Comparison of ENCODE assay signal across 13 cellular contexts in the genomic region with DNA sequence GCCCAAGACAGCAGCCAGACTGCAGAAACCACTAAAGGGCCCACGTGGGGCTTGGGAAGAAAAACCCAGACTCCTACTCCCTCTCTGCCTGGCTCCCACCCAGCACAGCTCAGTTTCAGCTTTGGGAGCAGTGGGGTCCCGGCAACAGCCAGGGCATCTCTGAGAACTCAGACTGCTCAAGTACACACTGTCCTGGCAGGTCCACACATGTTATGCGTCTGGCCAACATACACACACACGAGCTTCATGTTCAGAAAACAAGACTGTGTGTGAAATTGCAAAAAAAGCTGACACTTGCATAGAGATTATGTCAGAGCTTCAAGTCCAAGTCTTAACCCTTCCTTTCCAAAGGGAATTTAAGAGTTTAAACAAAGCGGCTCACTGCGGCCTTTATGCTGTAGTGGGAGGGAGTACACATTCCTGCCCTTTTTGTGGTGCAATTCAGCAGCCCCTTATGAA.
DNase-seq lines count a peak whose midpoint lies in the region; ATAC-seq, FAIRE-seq and TF ChIP-seq lines count a peak whose summit lies in the region.
"Had no signal": no experiment of that assay in that cellular context is flagged by ENCODE, and none has a peak within 500 bp of the region (broad histone marks: within the 10 kb centered on the region; RNA-seq: fewer than 3 reads in every experiment).

No MANE protein-coding gene starts in this region.

- no peak overlapping the region for H3K4me3 ChIP-seq in AG04450 (ENCODE audit: low read depth, low read length)
- no peak overlapping the region for H3K4me3 ChIP-seq in cardiac fibroblast (replicated peaks in 1 of 2; ENCODE audit: low read depth in 2 of 2, low read length in 2 of 2)
- no peak overlapping the region for H3K4me3 ChIP-seq in hepatocyte
- H3K4me3 ChIP-seq: A549 had no signal

- no peaks in the 10 kb centered on the region for H3K9me2 ChIP-seq in hepatocyte (replicated peaks; ENCODE audit: insufficient read depth)

- H3K36me3 ChIP-seq in hepatocyte (replicated peaks; ENCODE audit: insufficient read depth, low read depth): no peaks in the 10 kb centered on the region

- POLR2A ChIA-PET in AG04450 (lab: Yijun Ruan, JAX): no interaction called here

- no peaks in the 10 kb centered on the region for H3K79me2 ChIP-seq in hepatocyte

- 43% methylated on average over 6 of the region's 6 CpGs for WGBS in hepatocyte (ENCODE audit: low lambda C conversion rate, missing lambda C conversion rate)

- no peak for DNase-seq in AG04450 (ENCODE audit: low read depth, low spot score)
- peak; percentile 23 to 77 for DNase-seq in cardiac fibroblast (ENCODE audit: low read depth in 2 of 2)
- DNase-seq in hepatocyte (ENCODE audit: low spot score): peak; percentile 76
- peak; percentile 93 for DNase-seq in posterior vena cava (ENCODE audit: low spot score)
- DNase-seq in H54 (ENCODE audit: insufficient read length, low spot score): no peak
- DNase-seq in activated CD4-positive, alpha-beta T cell treated with anti-CD3 and anti-CD28 coated beads for 4 hours: no peak
- DNase-seq: activated CD8-positive, alpha-beta T cell treated with anti-CD3 and anti-CD28 coated beads, Interleukin-2, amount 10 ng/mL, durations not matched to agents 7 days and 5 days; amniotic stem cell; GF-D8; NCI-H446 treated with DMSO at 0.1 percent for 48 hours had no signal

- H2AFZ ChIP-seq in hepatocyte: no peak overlapping the region

- H3K27ac ChIP-seq in AG04450 (ENCODE audit: low read depth, low read length) (peak overlapping the region; percentile 31), hepatocyte (peak overlapping the region; percentile 83)
- H3K27ac ChIP-seq: A549 had no signal

- H3K27me3 ChIP-seq in AG04450 (ENCODE audit: control insufficient read depth, insufficient read depth, low read length) (no peaks in the 10 kb centered on the region), hepatocyte (no peaks in the 10 kb centered on the region)

- FAIRE-seq in H54 (lab: Jason Lieb, UNC): no peak
- FAIRE-seq: A549 had no signal

- no peaks in the 10 kb centered on the region for H3K9me3 ChIP-seq in AG04450 (ENCODE audit: control insufficient read depth, insufficient read depth, low read length)
- H3K9me3 ChIP-seq in hepatocyte (ENCODE audit: low read depth): no peaks in the 10 kb centered on the region
- H3K9me3 ChIP-seq: A549 had no signal

- ATAC-seq in GM19463 (IDR thresholded peaks at IDR 0.05; ENCODE audit: unreplicated experiment) (no peak), HG03025 (IDR thresholded peaks at IDR 0.05; ENCODE audit: low FRiP score, unreplicated experiment) (no peak)
- ATAC-seq: A549; activated CD8-positive, alpha-beta T cell treated with anti-CD3 and anti-CD28 coated beads, Interleukin-2, amount 10 ng/mL, durations not matched to agents 7 days and 5 days had no signal

- H4K20me1 ChIP-seq in hepatocyte (ENCODE audit: insufficient read depth, poor library complexity, severe bottlenecking): no peaks in the 10 kb centered on the region

- intact Hi-C loops in posterior vena cava (cut with DNase I): no loop called here

- CTCF ChIA-PET in AG04450 (lab: Charles Lee): interaction anchor here (0.6 to 3.1 kb wide), 7 partner anchors 24 to 198 kb away, joined by 3 to 17 read pairs (median 3); no protein-coding TSS in a partner anchor

- peaks cover 19% of the 10 kb centered on the region for H3K4me1 ChIP-seq in hepatocyte (ENCODE audit: insufficient read depth)
- H3K4me1 ChIP-seq: A549 had no signal

- TF ChIP-seq CTCF in AG04450 (IDR thresholded peaks at IDR 0.05; ENCODE audit: low read depth, low read length) (no peak), cardiac fibroblast (IDR thresholded peaks at IDR 0.05; ENCODE audit: low read depth, low read length) (no peak), hepatocyte (IDR thresholded peaks at IDR 0.05; ENCODE audit: poor library complexity) (no peak)

- peak overlapping the region; percentile 31 for H3K4me2 ChIP-seq in hepatocyte
- H3K4me2 ChIP-seq: A549 had no signal

- no peak for TF ChIP-seq POLR2A in H54 (IDR thresholded peaks at IDR 0.05; ENCODE audit: low read depth, low read length)

Comparison
In these comparisons a context has a peak if more than half of its experiments do, and no peak if none do; other contexts are left out.
1. DNase-seq: peak in cardiac fibroblast (2 of 2), hepatocyte (single experiment) and posterior vena cava (single experiment); none in AG04450 (single experiment), H54 (single experiment) and activated CD4-positive, alpha-beta T cell treated with anti-CD3 and anti-CD28 coated beads for 4 hours (0 of 2).